ENCODE assay signal across 14 cellular contexts in the genomic region with DNA sequence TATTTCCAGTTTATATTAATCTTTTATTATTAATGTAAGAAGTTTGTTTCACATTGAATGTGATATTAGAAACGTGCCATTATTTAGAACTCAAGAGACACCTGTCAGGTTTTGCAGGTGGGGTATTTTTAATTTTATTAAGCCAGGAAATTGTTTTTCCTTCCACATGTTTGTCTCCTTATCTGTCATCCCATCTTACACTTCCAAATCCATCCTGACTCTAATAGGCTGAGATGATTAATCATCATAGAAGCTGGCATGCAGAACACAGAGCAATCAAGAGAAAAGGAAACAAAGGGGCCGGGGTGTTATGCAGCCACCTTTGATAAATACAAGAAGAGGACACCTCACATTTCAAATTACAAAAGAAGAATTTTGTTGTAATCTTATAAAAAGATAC.
A peak's percentile ranks its signal among the peaks of the same experiment; 100 is the strongest.
DNase-seq lines count a peak whose midpoint lies in the region; ATAC-seq and TF ChIP-seq lines count a peak whose summit lies in the region.
"Had no signal": no experiment of that assay in that cellular context is flagged by ENCODE, and none has a peak within 500 bp of the region (broad histone marks: within the 10 kb centered on the region; RNA-seq: fewer than 3 reads in every experiment).

No MANE protein-coding gene starts in this region.

- no peak; the same call in 1 of the 2 replicates for TF ChIP-seq RAD21 in SK-N-SH (IDR thresholded peaks at IDR 0.05; ENCODE audit: low read length)

- no peak for ATAC-seq in SK-N-SH treated with all-trans-retinoic acid at 6 μM for 48 hours
- ATAC-seq: HCT116 had no signal

- no peak overlapping the region for H2AFZ ChIP-seq in SK-N-SH (ENCODE audit: low read depth)

- no peak for TF ChIP-seq POLR2A in thyroid gland (IDR thresholded peaks at IDR 0.05)

- DNase-seq in NCI-H146 (lab: John Stamatoyannopoulos, UW) = peak; percentile 63
- DNase-seq in NCI-H146 treated with DMSO at 0.1 percent for 48 hours (lab: John Stamatoyannopoulos, UW; ENCODE audit: unreplicated experiment) = no peak
- DNase-seq in SK-N-SH = peak; percentile 12
- peak; percentile 11 for DNase-seq in epithelial cell of esophagus (ENCODE audit: low read depth)
- no peak for DNase-seq in thyroid gland
- no peak for DNase-seq in stimulated activated CD4-positive, alpha-beta T cell treated with anti-CD3 and anti-CD28 coated beads, Interleukin-2, amount 100 ng/mL, for 48 hours
- DNase-seq: 8988T; ACHN; CD4-positive, CD25-positive, alpha-beta regulatory T cell; DMS53; GF-D8 had no signal

- H3K79me2 ChIP-seq in SK-N-SH (ENCODE audit: insufficient read depth) = no peaks in the 10 kb centered on the region

- no peaks in the 10 kb centered on the region for H3K9me3 ChIP-seq in SK-N-SH
- no peaks in the 10 kb centered on the region for H3K9me3 ChIP-seq in thyroid gland
- H3K9me3 ChIP-seq: BLaER1 treated with 17β-estradiol and CSF1 and Interleukin-3, amounts not matched to agents 10 nM and 100 nM had no signal

- TF ChIP-seq EP300 in SK-N-SH (IDR thresholded peaks at IDR 0.05; ENCODE audit: borderline replicate concordance in 1 of 2, low read depth in 1 of 2, low read length in 1 of 2) = peak in 1 of 2 experiments; percentile 73; a peak in 1 of 4 replicates

- H3K27me3 ChIP-seq in SK-N-SH (ENCODE audit: insufficient read depth) (no peaks in the 10 kb centered on the region), thyroid gland (no peaks in the 10 kb centered on the region)
- H3K27me3 ChIP-seq: BLaER1 treated with 17β-estradiol and CSF1 and Interleukin-3, amounts not matched to agents 10 nM and 100 nM had no signal

- no peaks in the 10 kb centered on the region for H3F3A ChIP-seq in SK-N-SH (replicated peaks; ENCODE audit: insufficient read depth)

- H3K27ac ChIP-seq in SK-N-SH (ENCODE audit: low read depth in 2 of 2, low read length in 1 of 2) (peak overlapping the region in 1 of 2 experiments; percentile 67; a peak in 2 of 4 replicates), thyroid gland (no peak overlapping the region)
- H3K27ac ChIP-seq: BLaER1 treated with 17β-estradiol and CSF1 and Interleukin-3, amounts not matched to agents 10 nM and 100 nM had no signal

- no peak overlapping the region for H3K4me3 ChIP-seq in SK-N-SH (ENCODE audit: low read depth in 2 of 2, low read length in 1 of 2)
- no peak overlapping the region for H3K4me3 ChIP-seq in epithelial cell of esophagus (ENCODE audit: low read length)
- no peak overlapping the region for H3K4me3 ChIP-seq in thyroid gland (replicated peaks in 1 of 3)
- H3K4me3 ChIP-seq: BLaER1 treated with 17β-estradiol and CSF1 and Interleukin-3, amounts not matched to agents 10 nM and 100 nM had no signal

- no peak for TF ChIP-seq CTCF in SK-N-SH (IDR thresholded peaks at IDR 0.05)
- no peak for TF ChIP-seq CTCF in epithelial cell of esophagus (IDR thresholded peaks at IDR 0.05; ENCODE audit: insufficient read depth, low read depth, low read length, missing control alignments)
- no peak for TF ChIP-seq CTCF in thyroid gland (IDR thresholded peaks at IDR 0.05)

- no peak overlapping the region for H3K9ac ChIP-seq in SK-N-SH
- H3K9ac ChIP-seq: BLaER1 treated with 17β-estradiol and CSF1 and Interleukin-3, amounts not matched to agents 10 nM and 100 nM had no signal

- H3K36me3 ChIP-seq in SK-N-SH (replicated peaks in 1 of 2; ENCODE audit: control insufficient read depth in 1 of 2, insufficient read depth in 2 of 2, low read length in 1 of 2) (no peaks in the 10 kb centered on the region), thyroid gland (no peaks in the 10 kb centered on the region)
- H3K36me3 ChIP-seq: BLaER1 treated with 17β-estradiol and CSF1 and Interleukin-3, amounts not matched to agents 10 nM and 100 nM had no signal

- H3K4me2 ChIP-seq in SK-N-SH = no peak overlapping the region
- H3K4me2 ChIP-seq: BLaER1 treated with 17β-estradiol and CSF1 and Interleukin-3, amounts not matched to agents 10 nM and 100 nM had no signal

- no peaks in the 10 kb centered on the region for H4K20me1 ChIP-seq in SK-N-SH (ENCODE audit: insufficient read depth)
- H4K20me1 ChIP-seq: BLaER1 treated with 17β-estradiol and CSF1 and Interleukin-3, amounts not matched to agents 10 nM and 100 nM had no signal

- H3K4me1 ChIP-seq in SK-N-SH (ENCODE audit: control insufficient read depth in 1 of 2, insufficient read depth in 2 of 2, low read depth in 1 of 2, low read length in 1 of 2) (peaks cover 0 to 6% of the 10 kb centered on the region in 2 experiments; a peak in 1 of 4 replicates), thyroid gland (no peaks in the 10 kb centered on the region)
- H3K4me1 ChIP-seq: BLaER1 treated with 17β-estradiol and CSF1 and Interleukin-3, amounts not matched to agents 10 nM and 100 nM had no signal

- WGBS in SK-N-SH (ENCODE audit: low lambda C conversion rate) = 52% methylated on average over 2 of the region's 2 CpGs
- 63 to 72% methylated on average over 2 of the region's 2 CpGs for WGBS in thyroid gland, 2 donors

- H3K9me2 ChIP-seq in SK-N-SH = no peaks in the 10 kb centered on the region

- intact Hi-C loops in thyroid gland (cut with DNase I) = no loop called here

- CTCF ChIA-PET in SK-N-SH (lab: Yijun Ruan, JAX) = no interaction called here

- POLR2A ChIA-PET in SK-N-SH (lab: Yijun Ruan, JAX) = no interaction called here

TF ChIP-seq in SK-N-SH, 30 proteins besides CTCF, POLR2A, EP300 and RAD21 (continues in another document):
- TF ChIP-seq, protein P1, sequence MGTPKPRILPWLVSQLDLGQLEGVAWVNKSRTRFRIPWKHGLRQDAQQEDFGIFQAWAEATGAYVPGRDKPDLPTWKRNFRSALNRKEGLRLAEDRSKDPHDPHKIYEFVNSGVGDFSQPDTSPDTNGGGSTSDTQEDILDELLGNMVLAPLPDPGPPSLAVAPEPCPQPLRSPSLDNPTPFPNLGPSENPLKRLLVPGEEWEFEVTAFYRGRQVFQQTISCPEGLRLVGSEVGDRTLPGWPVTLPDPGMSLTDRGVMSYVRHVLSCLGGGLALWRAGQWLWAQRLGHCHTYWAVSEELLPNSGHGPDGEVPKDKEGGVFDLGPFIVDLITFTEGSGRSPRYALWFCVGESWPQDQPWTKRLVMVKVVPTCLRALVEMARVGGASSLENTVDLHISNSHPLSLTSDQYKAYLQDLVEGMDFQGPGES (IDR thresholded peaks at IDR 0.05; ENCODE audit: low read depth, low read length) = no peak
- TF ChIP-seq, protein P2, sequence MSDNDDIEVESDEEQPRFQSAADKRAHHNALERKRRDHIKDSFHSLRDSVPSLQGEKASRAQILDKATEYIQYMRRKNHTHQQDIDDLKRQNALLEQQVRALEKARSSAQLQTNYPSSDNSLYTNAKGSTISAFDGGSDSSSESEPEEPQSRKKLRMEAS (IDR thresholded peaks at IDR 0.05; ENCODE audit: low read depth) = no peak
- TF ChIP-seq JUND (IDR thresholded peaks at IDR 0.05) (no peak), TAF1 (IDR thresholded peaks at IDR 0.05; ENCODE audit: borderline replicate concordance, low read depth, low read length) (no peak), FOXM1 (IDR thresholded peaks at IDR 0.05; ENCODE audit: low read depth) (no peak), RCOR1 (IDR thresholded peaks at IDR 0.05; ENCODE audit: low read length) (peak; percentile 8; the same call in 1 of the 2 replicates), EZH2phosphoT487 (IDR thresholded peaks at IDR 0.05; ENCODE audit: borderline replicate concordance, low read depth) (no peak), SMC3 (IDR thresholded peaks at IDR 0.05; ENCODE audit: low read depth, low read length) (no peak)
- TF ChIP-seq, protein P3, sequence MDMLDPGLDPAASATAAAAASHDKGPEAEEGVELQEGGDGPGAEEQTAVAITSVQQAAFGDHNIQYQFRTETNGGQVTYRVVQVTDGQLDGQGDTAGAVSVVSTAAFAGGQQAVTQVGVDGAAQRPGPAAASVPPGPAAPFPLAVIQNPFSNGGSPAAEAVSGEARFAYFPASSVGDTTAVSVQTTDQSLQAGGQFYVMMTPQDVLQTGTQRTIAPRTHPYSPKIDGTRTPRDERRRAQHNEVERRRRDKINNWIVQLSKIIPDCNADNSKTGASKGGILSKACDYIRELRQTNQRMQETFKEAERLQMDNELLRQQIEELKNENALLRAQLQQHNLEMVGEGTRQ (IDR thresholded peaks at IDR 0.05; ENCODE audit: borderline replicate concordance, low read depth, low read length) = no peak

TF ChIP-seq in SK-N-SH treated with all-trans-retinoic acid at 6 μM for 48 hours, 23 proteins besides CTCF, POLR2A, EP300 and RAD21 (continues in another document):
- TF ChIP-seq SNAI2 (CRISPR knock-in tag; IDR thresholded peaks at IDR 0.05) (no peak), RARB (CRISPR knock-in tag; IDR thresholded peaks at IDR 0.05) (no peak), ZC3H10 (CRISPR knock-in tag; IDR thresholded peaks at IDR 0.05) (no peak), ZNF70 (CRISPR knock-in tag; IDR thresholded peaks at IDR 0.05) (no peak), ZFP3 (CRISPR knock-in tag; IDR thresholded peaks at IDR 0.05) (no peak), BACH2 (CRISPR knock-in tag; IDR thresholded peaks at IDR 0.05; ENCODE audit: borderline replicate concordance) (no peak)
- TF ChIP-seq, protein P4, sequence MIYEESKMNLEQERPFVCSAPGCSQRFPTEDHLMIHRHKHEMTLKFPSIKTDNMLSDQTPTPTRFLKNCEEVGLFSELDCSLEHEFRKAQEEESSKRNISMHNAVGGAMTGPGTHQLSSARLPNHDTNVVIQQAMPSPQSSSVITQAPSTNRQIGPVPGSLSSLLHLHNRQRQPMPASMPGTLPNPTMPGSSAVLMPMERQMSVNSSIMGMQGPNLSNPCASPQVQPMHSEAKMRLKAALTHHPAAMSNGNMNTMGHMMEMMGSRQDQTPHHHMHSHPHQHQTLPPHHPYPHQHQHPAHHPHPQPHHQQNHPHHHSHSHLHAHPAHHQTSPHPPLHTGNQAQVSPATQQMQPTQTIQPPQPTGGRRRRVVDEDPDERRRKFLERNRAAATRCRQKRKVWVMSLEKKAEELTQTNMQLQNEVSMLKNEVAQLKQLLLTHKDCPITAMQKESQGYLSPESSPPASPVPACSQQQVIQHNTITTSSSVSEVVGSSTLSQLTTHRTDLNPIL (CRISPR knock-in tag; IDR thresholded peaks at IDR 0.05; ENCODE audit: low read depth) = no peak

Comparison
In these comparisons a context has a peak if more than half of its experiments do, and no peak if none do; other contexts are left out.
1. DNase-seq: peak in NCI-H146 (single experiment), SK-N-SH (single experiment) and epithelial cell of esophagus (single experiment); none in NCI-H146 treated with DMSO at 0.1 percent for 48 hours (single experiment), thyroid gland (0 of 2) and stimulated activated CD4-positive, alpha-beta T cell treated with anti-CD3 and anti-CD28 coated beads, Interleukin-2, amount 100 ng/mL, for 48 hours (0 of 2).